Comparison of ENCODE assay signal across 20 cellular contexts in the genomic region with DNA sequence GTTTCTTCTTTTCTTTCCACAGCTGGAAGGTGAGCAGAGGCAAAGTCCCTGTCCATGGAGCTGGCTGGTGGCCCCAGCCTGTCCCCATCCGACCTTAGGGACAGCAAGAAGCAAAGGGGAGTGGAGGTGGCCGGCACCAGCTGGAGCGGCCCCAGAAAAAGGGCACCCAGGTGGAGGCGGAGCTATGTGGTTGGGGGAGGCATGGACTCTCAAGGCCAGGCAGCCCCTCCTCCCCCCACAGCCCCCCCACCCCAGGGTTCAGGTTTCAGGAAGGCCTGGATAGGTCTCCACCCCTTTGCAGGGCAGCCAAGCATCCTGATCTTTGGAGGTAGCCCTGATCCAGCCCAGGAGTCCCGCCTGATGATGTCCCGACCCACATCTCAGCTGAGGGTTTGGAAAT. TPM values are rescaled to one million over a fixed set of nuclear protein-coding genes. Genes with fewer than 3 reads are reported as not detected.
DNase-seq lines count a peak whose midpoint lies in the region; ATAC-seq, FAIRE-seq and TF ChIP-seq lines count a peak whose summit lies in the region.
"Had no signal": no experiment of that assay in that cellular context is flagged by ENCODE, and none has a peak within 500 bp of the region (broad histone marks: within the 10 kb centered on the region; RNA-seq: fewer than 3 reads in every experiment).

A gene (minus strand): TSS at position 161 of the 400 bp plus-strand sequence. CDS start 5,258 bp downstream, outside the sequence.

- no peaks in the 10 kb centered on the region for H3K9me3 ChIP-seq in HUES6 (ENCODE audit: control insufficient read depth, insufficient read depth, low read depth, low read length)
- H3K9me3 ChIP-seq in SJCRH30 (replicated peaks), result no peaks in the 10 kb centered on the region
- H3K9me3 ChIP-seq in iPS-15b (ENCODE audit: control insufficient read depth, insufficient read depth, low read length), result no peaks in the 10 kb centered on the region
- no peaks in the 10 kb centered on the region for H3K9me3 ChIP-seq in trophoblast cell (ENCODE audit: insufficient read depth, low read depth, low read length)
- H3K9me3 ChIP-seq: BLaER1 had no signal

- no peaks in the 10 kb centered on the region for H3K79me2 ChIP-seq in trophoblast cell (ENCODE audit: control insufficient read depth, insufficient read depth, low read length, poor library complexity)

- H3K36me3 ChIP-seq in HUES6 (ENCODE audit: control insufficient read depth, insufficient read depth, low read length) (no peaks in the 10 kb centered on the region), SJCRH30 (no peaks in the 10 kb centered on the region), iPS-15b (ENCODE audit: control insufficient read depth, insufficient read depth, low read length) (no peaks in the 10 kb centered on the region), trophoblast cell (ENCODE audit: control insufficient read depth in 1 of 2, insufficient read depth in 2 of 2, low read length in 2 of 2) (no peaks in the 10 kb centered on the region)
- H3K36me3 ChIP-seq: BLaER1 had no signal

- no peak within 1 kb of the TSS for H3K4ac ChIP-seq in trophoblast cell (ENCODE audit: low read depth, low read length)

- H2AFZ ChIP-seq in trophoblast cell (ENCODE audit: insufficient read depth, low read length, poor library complexity), result peak within 1 kb of the TSS; percentile 44

- no CpG with 5 or more reads among the region's 6 CpGs for WGBS in trophoblast cell (ENCODE audit: extremely low coverage, insufficient coverage, insufficient read length)

- no peak within 1 kb of the TSS for H4K12ac ChIP-seq in trophoblast cell (ENCODE audit: low read depth, low read length)

- H3K4me1 ChIP-seq in HUES6 (ENCODE audit: control insufficient read depth, insufficient read depth, low read length), result peaks cover 11% of the 10 kb centered on the region; the same call in 1 of the 2 replicates
- peaks cover 8% of the 10 kb centered on the region; the same call in 1 of the 2 replicates for H3K4me1 ChIP-seq in SJCRH30
- peaks cover 7% of the 10 kb centered on the region for H3K4me1 ChIP-seq in iPS-15b (ENCODE audit: control insufficient read depth, insufficient read depth, low read length)
- peaks cover 0 to 6% of the 10 kb centered on the region in 2 experiments for H3K4me1 ChIP-seq in trophoblast cell (ENCODE audit: control insufficient read depth in 1 of 2, insufficient read depth in 2 of 2, low read length in 2 of 2)

- DNase-seq in SJCRH30, result peak; percentile 40 to 74
- DNase-seq in trophoblast cell, result no peak
- no peak for DNase-seq in D721Med (ENCODE audit: insufficient read length, low spot score)
- DNase-seq in G401 (ENCODE audit: low spot score), result no peak
- DNase-seq: activated CD4-positive, alpha-beta T cell treated with anti-CD3 and anti-CD28 coated beads for 36 hours; activated CD8-positive, alpha-beta memory T cell treated with anti-CD3 and anti-CD28 coated beads, Interleukin-2, amount 50 U/mL, for 48 hours; caudate nucleus; DMS79; foreskin fibroblast; GOT3; Kasumi-1; kidney; NCI-H146; NCI-H526 treated with DMSO at 0.1 percent for 48 hours; RPMI8226 had no signal

- H4K91ac ChIP-seq in trophoblast cell (ENCODE audit: low read depth, low read length), result no peak within 1 kb of the TSS

- no peak within 1 kb of the TSS for H3K27ac ChIP-seq in HUES6 (ENCODE audit: low read depth, low read length)
- H3K27ac ChIP-seq in SJCRH30, result no peak within 1 kb of the TSS
- H3K27ac ChIP-seq in trophoblast cell (ENCODE audit: low read depth, low read length), result no peak within 1 kb of the TSS
- H3K27ac ChIP-seq: BLaER1 had no signal

- peak within 1 kb of the TSS; percentile 64 for H3K4me3 ChIP-seq in HUES6 (ENCODE audit: low read depth, low read length)
- peak within 1 kb of the TSS; percentile 23; the same call in 1 of the 2 replicates for H3K4me3 ChIP-seq in SJCRH30
- H3K4me3 ChIP-seq in iPS-15b (ENCODE audit: low read depth, low read length), result peak within 1 kb of the TSS; percentile 65
- H3K4me3 ChIP-seq in trophoblast cell (ENCODE audit: low read depth, low read length), result no peak within 1 kb of the TSS
- H3K4me3 ChIP-seq: BLaER1 had no signal

- H2BK12ac ChIP-seq in trophoblast cell (ENCODE audit: low read length), result peak within 1 kb of the TSS; percentile 56

- peak within 1 kb of the TSS; percentile 59 for H3K14ac ChIP-seq in trophoblast cell (ENCODE audit: low read length)

- peak within 1 kb of the TSS; percentile 41 for H3K4me2 ChIP-seq in trophoblast cell (ENCODE audit: low read length)
- H3K4me2 ChIP-seq: BLaER1 had no signal

- H3K9ac ChIP-seq in HUES6 (ENCODE audit: low read length) (peak within 1 kb of the TSS; percentile 31), iPS-15b (ENCODE audit: low read depth, low read length) (peak within 1 kb of the TSS; percentile 37), trophoblast cell (ENCODE audit: low read length) (no peak within 1 kb of the TSS)
- H3K9ac ChIP-seq: BLaER1 had no signal

- no peak for TF ChIP-seq CTCF in D721Med (IDR thresholded peaks at IDR 0.05; ENCODE audit: insufficient read depth, missing control alignments)

- H3K23ac ChIP-seq in trophoblast cell (ENCODE audit: low read length), result no peak within 1 kb of the TSS

- ATAC-seq in GM19023 (IDR thresholded peaks at IDR 0.05; ENCODE audit: unreplicated experiment) (no peak), GM19395 (IDR thresholded peaks at IDR 0.05; ENCODE audit: unreplicated experiment) (no peak)
- ATAC-seq: activated CD4-positive, alpha-beta T cell treated with anti-CD3 and anti-CD28 coated beads for 36 hours had no signal

- no peak within 1 kb of the TSS for H2BK120ac ChIP-seq in trophoblast cell (ENCODE audit: insufficient read depth, low read length, poor library complexity)

- no peak within 1 kb of the TSS for H2AK5ac ChIP-seq in trophoblast cell (ENCODE audit: low read length)

- no peaks in the 10 kb centered on the region for H3K27me3 ChIP-seq in HUES6 (ENCODE audit: control insufficient read depth, insufficient read depth, low read length)
- no peaks in the 10 kb centered on the region for H3K27me3 ChIP-seq in SJCRH30
- H3K27me3 ChIP-seq in iPS-15b (ENCODE audit: control insufficient read depth, insufficient read depth, low read length), result peaks cover 2% of the 10 kb centered on the region
- no peaks in the 10 kb centered on the region for H3K27me3 ChIP-seq in trophoblast cell (ENCODE audit: insufficient read depth, low read length)
- H3K27me3 ChIP-seq: BLaER1 had no signal

- H2BK5ac ChIP-seq in trophoblast cell (ENCODE audit: low read depth, low read length, poor library complexity), result no peak within 1 kb of the TSS

- peak within 1 kb of the TSS; percentile 85 for H4K8ac ChIP-seq in trophoblast cell (ENCODE audit: low read depth, low read length)

- no peaks in the 10 kb centered on the region for H3K79me1 ChIP-seq in trophoblast cell (ENCODE audit: low read length)

- no peak for FAIRE-seq in D721Med (lab: Jason Lieb, UNC)
- FAIRE-seq: kidney had no signal

- H3K18ac ChIP-seq in trophoblast cell (ENCODE audit: low read length), result no peak within 1 kb of the TSS

- in situ Hi-C loops in G401 (cut with HindIII; ENCODE audit: low sequenced_read_pairs), result no loop called here

RNA-seq across cellular contexts. Expression of the gene that starts here (rescaled TPM):
- total RNA-seq in SJCRH30 (2014; rRNA removed; shearing (Covaris generic)), result 0.86 and 1.8 TPM in 2 replicates
- 7.1 and 7.7 TPM in 2 replicates for polyA plus RNA-seq in trophoblast cell (2013)
- total RNA-seq in G401 (2014; rRNA removed; shearing (Covaris generic)), result 8.1 and 8.5 TPM in 2 replicates

Comparison
In these comparisons a context has a peak if more than half of its experiments do, and no peak if none do; other contexts are left out.
1. DNase-seq: peak in SJCRH30 (2 of 2); none in trophoblast cell (0 of 2), D721Med (single experiment) and G401 (single experiment).